ENCODE assay signal across 21 cellular contexts in genomic region chr2:102042196-102043041, GRCh38. TPM values are rescaled to one million over a fixed set of nuclear protein-coding genes. Genes with fewer than 3 reads are reported as not detected.
DNase-seq lines count a peak whose midpoint lies in the region; ATAC-seq, FAIRE-seq and TF ChIP-seq lines count a peak whose summit lies in the region.
"Had no signal": no experiment of that assay in that cellular context is flagged by ENCODE, and none has a peak within 500 bp of the region (broad histone marks: within the 10 kb centered on the region; RNA-seq: fewer than 3 reads in every experiment).

No MANE protein-coding gene starts in this region.

- no peak for FAIRE-seq in astrocyte (lab: Jason Lieb, UNC)
- FAIRE-seq: D721Med had no signal

- no peak for DNase-seq in activated CD4-positive, CD25-positive, alpha-beta regulatory T cell (lab: John Stamatoyannopoulos, UW)
- DNase-seq in IMR-90: no peak
- no peak for DNase-seq in astrocyte (ENCODE audit: low read depth)
- no peak for DNase-seq in activated CD4-positive, alpha-beta T cell treated with anti-CD3 and anti-CD28 coated beads for 36 hours
- no peak for DNase-seq in GM13976 (ENCODE audit: low spot score)
- DNase-seq: 8988T; CD8-positive, alpha-beta memory T cell; DMS79; KBM-7; MV-4-11; NCI-H1417; NCI-H1930; NCI-H446 treated with DMSO at 0.1 percent for 48 hours; NCI-H774; PC-9 had no signal

- 95% methylated on average over 3 of the region's 4 CpGs; no CpG with 5 or more reads in 1 of the 2 experiments for WGBS in IMR-90 (ENCODE audit: extremely low coverage in 2 of 2, insufficient read length in 1 of 2), 2 experiments

- H3K4ac ChIP-seq in IMR-90 (ENCODE audit: low read depth, low read length): 0 out of 2 replicates have a peak overlapping the region, but pooled peaks have one; percentile 13

- H3K4me2 ChIP-seq in IMR-90 (ENCODE audit: low read depth, low read length) (no peak overlapping the region), astrocyte (ENCODE audit: low read length) (no peak overlapping the region)
- H3K4me2 ChIP-seq: BLaER1, PC-9 had no signal

- H3K9me3 ChIP-seq in IMR-90 (ENCODE audit: control insufficient read depth, insufficient read depth, low read length) (0 out of 2 replicates have a peak, but pooled peaks cover 2% of the 10 kb centered on the region), astrocyte (ENCODE audit: insufficient read depth, low read depth, low read length) (no peaks in the 10 kb centered on the region), neutrophil (no peaks in the 10 kb centered on the region)

- TF ChIP-seq CTCF in IMR-90 (conservative IDR thresholded peaks at IDR 0.05; ENCODE audit: low read depth, low read length): no peak
- no peak for TF ChIP-seq CTCF in astrocyte (IDR thresholded peaks at IDR 0.05; ENCODE audit: insufficient read depth, low read depth, low read length)
- no peak for TF ChIP-seq CTCF in neutrophil (IDR thresholded peaks at IDR 0.05)
- TF ChIP-seq CTCF in GM13976 (IDR thresholded peaks at IDR 0.05; ENCODE audit: borderline replicate concordance, control extremely low read depth, extremely low read depth, insufficient read depth, missing control alignments): no peak

- H3K27ac ChIP-seq in IMR-90 (ENCODE audit: insufficient read depth, low read length): no peak overlapping the region
- no peak overlapping the region for H3K27ac ChIP-seq in astrocyte (ENCODE audit: low read depth, low read length)
- H3K27ac ChIP-seq in neutrophil: peak overlapping the region; percentile 93
- H3K27ac ChIP-seq: BLaER1, HL-60, PC-9 had no signal

- peak overlapping the region; percentile 32; the same call in 1 of the 2 replicates for H4K5ac ChIP-seq in IMR-90 (ENCODE audit: low read depth, low read length)

- H2BK15ac ChIP-seq in IMR-90 (ENCODE audit: low read depth, low read length): peak overlapping the region; percentile 28; the same call in 1 of the 3 replicates

- H3K79me1 ChIP-seq in IMR-90 (ENCODE audit: low read depth in 1 of 2, low read length in 2 of 2): no peaks in the 10 kb centered on the region; a peak in 1 of 4 replicates

- H3K36me3 ChIP-seq in IMR-90 (ENCODE audit: control insufficient read depth, insufficient read depth, low read length): no peaks in the 10 kb centered on the region
- no peaks in the 10 kb centered on the region for H3K36me3 ChIP-seq in astrocyte (ENCODE audit: insufficient read depth, low read length)
- peaks cover 12% of the 10 kb centered on the region for H3K36me3 ChIP-seq in neutrophil
- H3K36me3 ChIP-seq: BLaER1 had no signal

- peaks cover 19% of the 10 kb centered on the region for H3K9me1 ChIP-seq in IMR-90 (ENCODE audit: insufficient read depth, low read length)

- peaks cover 5% of the 10 kb centered on the region for H3K9me3 Mint-ChIP-seq in astrocyte (ENCODE audit: unreplicated experiment)
- no peaks in the 10 kb centered on the region for H3K9me3 Mint-ChIP-seq in activated CD4-positive, alpha-beta T cell treated with anti-CD3 and anti-CD28 coated beads for 36 hours (ENCODE audit: low read depth)
- H3K9me3 Mint-ChIP-seq: CD8-positive, alpha-beta memory T cell had no signal

- in situ Hi-C loops in IMR-90 (cut with MboI; ENCODE audit: low sequenced_read_pairs): no loop called here
- in situ Hi-C loops in GM13976 (cut with MboI; ENCODE audit: low sequenced_read_pairs, unreplicated experiment): no loop called here

- ATAC-seq in activated CD4-positive, CD25-positive, alpha-beta regulatory T cell treated with anti-CD3 and anti-CD28 coated beads, Interleukin-2, amount 50 U/mL, for 24 hours: peak; percentile 9 to 27
- ATAC-seq in IMR-90 (ENCODE audit: low read depth): no peak
- no peak for ATAC-seq in HG03039 (IDR thresholded peaks at IDR 0.05; ENCODE audit: unreplicated experiment)
- no peak for ATAC-seq in activated CD4-positive, alpha-beta T cell treated with anti-CD3 and anti-CD28 coated beads for 36 hours

- TF ChIP-seq RAD21 in IMR-90 (IDR thresholded peaks at IDR 0.05; ENCODE audit: low read length): no peak

- H3K9ac ChIP-seq in IMR-90 (ENCODE audit: low read depth, low read length) (no peak overlapping the region), astrocyte (ENCODE audit: low read length) (no peak overlapping the region)
- H3K9ac ChIP-seq: BLaER1 had no signal

- no peak overlapping the region for H4K8ac ChIP-seq in IMR-90 (ENCODE audit: low read depth in 2 of 2, low read length in 2 of 2)

- peak overlapping the region; percentile 94 for H2AK5ac ChIP-seq in IMR-90 (ENCODE audit: low read depth, low read length)

- intact Hi-C loops in IMR-90 (cut with micrococcal nuclease): no loop called here
- intact Hi-C loops in activated CD4-positive, alpha-beta T cell treated with anti-CD3 and anti-CD28 coated beads for 36 hours (cut with DNase I, micrococcal nuclease): no loop called here

- peak overlapping the region; percentile 31; the same call in 1 of the 2 replicates for H2BK20ac ChIP-seq in IMR-90 (ENCODE audit: low read depth, low read length)

- no peak overlapping the region; the same call in 1 of the 2 replicates for H3K14ac ChIP-seq in IMR-90 (replicated peaks; ENCODE audit: low read depth, low read length)

- H3K56ac ChIP-seq in IMR-90 (ENCODE audit: extremely low read depth, insufficient read depth, low read length): no peak overlapping the region

- POLR2A ChIA-PET in IMR-90 (lab: Charles Lee; ENCODE audit: unreplicated experiment): no interaction called here
- POLR2A ChIA-PET in activated CD4-positive, alpha-beta T cell treated with anti-CD3 and anti-CD28 coated beads for 36 hours (lab: Charles Lee): no interaction called here

- BruUV-seq in IMR-90 (replicated peaks; lab: Mats Ljungman, UMichigan): no TSS peak

- H4K20me1 ChIP-seq in IMR-90 (ENCODE audit: insufficient read depth, low read length) (no peaks in the 10 kb centered on the region; the same call in 1 of the 2 replicates), astrocyte (ENCODE audit: insufficient read depth, low read length) (no peaks in the 10 kb centered on the region)
- H4K20me1 ChIP-seq: BLaER1 had no signal

- H3K27me3 ChIP-seq in IMR-90 (ENCODE audit: control insufficient read depth, insufficient read depth, low read length) (no peaks in the 10 kb centered on the region), astrocyte (ENCODE audit: insufficient read depth, low read length) (no peaks in the 10 kb centered on the region), neutrophil (peaks cover 22% of the 10 kb centered on the region)

- H2AK9ac ChIP-seq in IMR-90 (replicated peaks; ENCODE audit: low read depth, low read length, poor library complexity): no peak overlapping the region

- H3K18ac ChIP-seq in IMR-90 (ENCODE audit: low read depth, low read length): peak overlapping the region; percentile 62; the same call in 1 of the 2 replicates

- H3K27me3 Mint-ChIP-seq in astrocyte (ENCODE audit: low read depth, unreplicated experiment): peaks cover 2% of the 10 kb centered on the region
- H3K27me3 Mint-ChIP-seq in activated CD4-positive, alpha-beta T cell treated with anti-CD3 and anti-CD28 coated beads for 36 hours: peaks cover 24% of the 10 kb centered on the region

- no peaks in the 10 kb centered on the region for H3K79me2 ChIP-seq in astrocyte (ENCODE audit: insufficient read depth, low read length)

- peaks cover 38% of the 10 kb centered on the region for H3K4me1 Mint-ChIP-seq in astrocyte (ENCODE audit: low read depth, unreplicated experiment)
- H3K4me1 Mint-ChIP-seq in activated CD4-positive, alpha-beta T cell treated with anti-CD3 and anti-CD28 coated beads for 36 hours: peaks cover 22% of the 10 kb centered on the region
- H3K4me1 Mint-ChIP-seq: CD8-positive, alpha-beta memory T cell had no signal

- H2BK5ac ChIP-seq in IMR-90 (ENCODE audit: low read depth, low read length, poor library complexity, severe bottlenecking): peak overlapping the region; percentile 31

- H2BK120ac ChIP-seq in IMR-90 (ENCODE audit: low read depth, low read length): 0 out of 2 replicates have a peak overlapping the region, but pooled peaks have one; percentile 34

- H3K23ac ChIP-seq in IMR-90 (ENCODE audit: low read depth, low read length): no peak overlapping the region

- H3K27ac Mint-ChIP-seq in astrocyte (ENCODE audit: unreplicated experiment): peak overlapping the region; percentile 90
- H3K27ac Mint-ChIP-seq in activated CD4-positive, alpha-beta T cell treated with anti-CD3 and anti-CD28 coated beads for 36 hours: no peak overlapping the region
- H3K27ac Mint-ChIP-seq: CD8-positive, alpha-beta memory T cell had no signal

- TF ChIP-seq POLR2A in IMR-90 (IDR thresholded peaks at IDR 0.05; ENCODE audit: low read depth, low read length): no peak

- H3K36me3 Mint-ChIP-seq in astrocyte (ENCODE audit: low read depth, unreplicated experiment): peaks cover 3% of the 10 kb centered on the region
- H3K36me3 Mint-ChIP-seq in activated CD4-positive, alpha-beta T cell treated with anti-CD3 and anti-CD28 coated beads for 36 hours (ENCODE audit: low read depth): no peaks in the 10 kb centered on the region

- H3K4me3 ChIP-seq in IMR-90 (ENCODE audit: insufficient read depth, low read depth, low read length): no peak overlapping the region
- no peak overlapping the region for H3K4me3 ChIP-seq in astrocyte (ENCODE audit: insufficient read depth, low read depth, low read length)
- H3K4me3 ChIP-seq in neutrophil (ENCODE audit: low read depth in 1 of 2, low read length in 1 of 2): peak overlapping the region in 1 of 2 experiments; percentile 34
- H3K4me3 ChIP-seq: BLaER1, PC-9 had no signal

- peak overlapping the region; percentile 19; the same call in 1 of the 2 replicates for H4K91ac ChIP-seq in IMR-90 (ENCODE audit: insufficient read depth, low read depth, low read length)

- H2AFZ ChIP-seq in IMR-90 (replicated peaks; ENCODE audit: low read length, poor library complexity): no peak overlapping the region
- H2AFZ ChIP-seq in astrocyte (ENCODE audit: low read depth, low read length): no peak overlapping the region
- H2AFZ ChIP-seq: PC-9 had no signal

- H3K4me3 Mint-ChIP-seq in astrocyte (ENCODE audit: unreplicated experiment): no peak overlapping the region
- H3K4me3 Mint-ChIP-seq in activated CD4-positive, alpha-beta T cell treated with anti-CD3 and anti-CD28 coated beads for 36 hours: no peak overlapping the region
- H3K4me3 Mint-ChIP-seq: CD8-positive, alpha-beta memory T cell had no signal

- CTCF ChIA-PET in IMR-90 (lab: Yijun Ruan, JAX): no interaction called here
- CTCF ChIA-PET in activated CD4-positive, alpha-beta T cell treated with anti-CD3 and anti-CD28 coated beads for 36 hours (lab: Charles Lee): interaction anchor here (0.6 to 1.1 kb wide), 3 partner anchors 11 to 198 kb away, joined by 3 to 4 read pairs (median 3); no protein-coding TSS in a partner anchor

- H3K4me1 ChIP-seq in IMR-90 (ENCODE audit: control insufficient read depth, insufficient read depth, low read length): peaks cover 21% of the 10 kb centered on the region
- H3K4me1 ChIP-seq in astrocyte (ENCODE audit: insufficient read depth, low read length): peaks cover 9% of the 10 kb centered on the region
- H3K4me1 ChIP-seq in neutrophil (ENCODE audit: control insufficient read depth in 1 of 2, insufficient read depth in 1 of 2, low read depth in 1 of 2, low read length in 1 of 2): peaks cover 32 to 42% of the 10 kb centered on the region in 2 experiments
- H3K4me1 ChIP-seq: BLaER1 had no signal

- dilution Hi-C loops in IMR-90 (cut with HindIII; ENCODE audit: low sequenced_read_pairs, unreplicated experiment): no loop called here

RNA-seq across cellular contexts. Expression of gene IL1R2, which starts 50.7 kb away (rescaled TPM):
- not detected in 2 replicates for total RNA-seq in IMR-90 (2012; rRNA removed)
- polyA plus RNA-seq in IMR-90 (2012; rRNA removed): not detected in 2 replicates
- 0.03 TPM in 1 of 2 replicates, not detected in the other for polyA plus RNA-seq in IMR-90 (2012; cell fraction: cytosol; rRNA removed)
- polyA plus RNA-seq in IMR-90 (2012; cell fraction: nucleus; rRNA removed; ENCODE audit: low replicate concordance): 0.14 TPM in 1 of 2 replicates, not detected in the other
- 0.34 TPM in 1 of 2 replicates, not detected in the other for total RNA-seq in astrocyte
- 10 to 100 TPM; 21.4 to 25.4 TPM for total RNA-seq in activated CD4-positive, alpha-beta T cell treated with anti-CD3 and anti-CD28 coated beads for 36 hours
- polyA plus RNA-seq: CD8-positive, alpha-beta memory T cell had no signal

Comparison
In these comparisons a context has a peak if more than half of its experiments do, and no peak if none do; other contexts are left out.
1. ATAC-seq: peak in activated CD4-positive, CD25-positive, alpha-beta regulatory T cell treated with anti-CD3 and anti-CD28 coated beads, Interleukin-2, amount 50 U/mL, for 24 hours (2 of 2); none in IMR-90 (single experiment), HG03039 (single experiment) and activated CD4-positive, alpha-beta T cell treated with anti-CD3 and anti-CD28 coated beads for 36 hours (single experiment).
2. RNA of gene IL1R2, which starts 50.7 kb away (total RNA-seq): 21.4 to 25.4 TPM in activated CD4-positive, alpha-beta T cell treated with anti-CD3 and anti-CD28 coated beads for 36 hours; 0.34 TPM in astrocyte and not detected in IMR-90; every median in the first group is over 10 times any median in the second.